9 cellular contexts compared by ENCODE assay signal in the genomic region with DNA sequence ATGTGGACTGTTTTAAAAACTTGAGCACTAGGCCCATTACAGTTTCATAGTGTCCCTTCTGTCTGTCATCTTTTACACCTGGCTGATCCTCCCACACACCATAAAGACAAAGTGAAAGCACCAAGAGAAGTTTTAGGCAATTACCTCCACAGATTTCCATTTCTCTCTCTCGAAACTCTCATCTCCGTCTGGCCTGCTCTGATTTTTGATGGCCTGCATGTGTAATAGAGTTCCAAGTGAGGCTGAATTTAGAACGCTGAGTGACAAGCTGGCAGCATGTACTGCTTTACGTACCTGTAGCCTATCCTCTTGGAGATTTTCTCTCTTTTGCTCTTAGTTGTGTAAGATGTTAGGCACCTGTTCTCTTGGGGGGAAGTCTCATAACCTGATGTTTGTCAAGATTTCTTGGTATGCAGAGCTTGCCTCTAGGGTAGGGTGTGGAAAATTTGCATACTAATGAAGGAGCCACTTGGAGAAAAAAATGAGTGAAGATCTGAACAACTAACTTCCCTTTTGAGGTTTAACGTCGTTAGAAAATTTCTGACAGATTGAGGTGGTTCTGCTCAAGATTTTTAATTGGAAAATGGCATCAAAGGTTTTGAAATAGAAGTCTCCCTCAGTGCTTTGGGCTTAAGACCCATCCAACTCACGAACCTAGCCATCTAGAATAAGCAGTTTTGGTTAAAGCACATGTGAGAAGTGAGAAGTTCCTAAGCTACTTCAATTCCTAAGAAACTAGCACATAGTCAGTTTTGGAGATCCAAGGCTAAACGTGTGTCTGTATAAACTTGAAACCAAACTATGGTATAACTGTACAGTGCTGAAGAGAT. TPM values are rescaled to one million over a fixed set of nuclear protein-coding genes. Genes with fewer than 3 reads are reported as not detected.
A peak's percentile ranks its signal among the peaks of the same experiment; 100 is the strongest.
DNase-seq lines count a peak whose midpoint lies in the region; ATAC-seq and TF ChIP-seq lines count a peak whose summit lies in the region.
"Had no signal": no experiment of that assay in that cellular context is flagged by ENCODE, and none has a peak within 500 bp of the region (broad histone marks: within the 10 kb centered on the region; RNA-seq: fewer than 3 reads in every experiment).

No MANE protein-coding gene starts in this region.

- H3K27ac Mint-ChIP-seq in IgD-negative memory B cell (peak overlapping the region; percentile 72 to 96 (median 83)), CD14-positive monocyte (peak overlapping the region in 1 of 7 donors; percentile 51)

- H3K36me3 Mint-ChIP-seq in IgD-negative memory B cell (no peaks in the 10 kb centered on the region), CD14-positive monocyte (no peaks in the 10 kb centered on the region)

- H3K9me3 Mint-ChIP-seq in IgD-negative memory B cell: peaks cover 0 to 10% (median 4%) of the 10 kb centered on the region in 3 donors
- peaks cover 5 to 17% (median 16%) of the 10 kb centered on the region in 7 donors for H3K9me3 Mint-ChIP-seq in CD14-positive monocyte

- peak; percentile 84 for ATAC-seq in GM18870 (IDR thresholded peaks at IDR 0.05; ENCODE audit: unreplicated experiment)
- ATAC-seq in GM21786 (IDR thresholded peaks at IDR 0.05; ENCODE audit: unreplicated experiment): peak; percentile 57
- ATAC-seq in left ventricle myocardium superior: peak; percentile 68

- intact Hi-C loops in left ventricle myocardium superior (cut with micrococcal nuclease): no loop called here
- intact Hi-C loops in CD14-positive monocyte (cut with micrococcal nuclease): no loop called here

- H3K27me3 Mint-ChIP-seq in IgD-negative memory B cell (no peaks in the 10 kb centered on the region), CD14-positive monocyte (ENCODE audit: low read depth in 3 of 3) (peaks cover 0 to 3% (median 1%) of the 10 kb centered on the region in 3 donors)

- no peak for TF ChIP-seq CTCF in CD14-positive monocyte (IDR thresholded peaks at IDR 0.05)

- peak overlapping the region; percentile 71 to 92 (median 85) for H3K4me3 Mint-ChIP-seq in IgD-negative memory B cell
- peak overlapping the region in 1 of 2 donors; percentile 37 for H3K4me3 Mint-ChIP-seq in CD14-positive monocyte

- peaks cover 24 to 29% (median 26%) of the 10 kb centered on the region in 3 donors for H3K4me1 Mint-ChIP-seq in IgD-negative memory B cell
- peaks cover 13% of the 10 kb centered on the region for H3K4me1 Mint-ChIP-seq in CD14-positive monocyte

- no peak for DNase-seq in left ventricle myocardium superior
- DNase-seq in CD14-positive monocyte (ENCODE audit: low spot score): no peak
- no peak for DNase-seq in activated effector memory CD4-positive, alpha-beta T cell treated with anti-CD3 and anti-CD28 coated beads, Interleukin-2, amount 50 U/mL, for 16 hours
- no peak for DNase-seq in SW480 (ENCODE audit: low spot score)
- no peak for DNase-seq in NCI-H1694 treated with DMSO at 0.1 percent for 48 hours (lab: John Stamatoyannopoulos, UW)
- DNase-seq: activated CD4-positive, CD25-positive, alpha-beta regulatory T cell had no signal

RNA-seq across cellular contexts. Expression of gene RAP1GDS1, which starts 57.6 kb away (rescaled TPM):
- polyA plus RNA-seq in IgD-negative memory B cell: 37.9 TPM
- total RNA-seq in left ventricle myocardium superior: 10.5 TPM
- 10 to 100 TPM; 37.8 to 37.9 TPM for polyA plus RNA-seq in CD14-positive monocyte
